ENCODE assay signal across 2 cellular contexts in the genomic region with DNA sequence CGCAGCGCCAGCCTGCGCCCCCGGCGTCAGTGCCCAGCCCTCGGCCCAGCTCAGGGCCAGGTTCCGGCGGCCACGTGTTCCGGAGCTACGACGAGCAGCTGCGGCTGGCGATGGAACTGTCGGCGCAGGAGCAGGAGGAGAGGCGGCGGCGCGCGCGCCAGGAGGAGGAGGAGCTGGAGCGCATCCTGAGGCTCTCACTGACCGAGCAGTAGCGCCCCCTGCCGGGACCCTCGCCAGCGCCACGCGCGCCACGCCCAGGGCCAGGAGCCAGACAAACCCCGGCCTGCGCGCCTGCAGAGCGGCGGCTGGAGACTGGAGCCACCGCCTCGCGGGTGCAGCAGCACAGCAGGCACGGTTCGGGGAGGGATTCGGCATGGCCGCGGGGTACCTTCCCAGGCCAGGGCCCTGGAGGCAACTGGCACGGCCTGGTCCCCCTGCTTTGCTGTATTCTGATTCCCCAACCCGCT.
A peak's percentile ranks its signal among the peaks of the same experiment; 100 is the strongest.
TF ChIP-seq lines count a peak whose summit lies in the region.

No MANE protein-coding gene starts in this region.

TF ChIP-seq in A549, 52 proteins besides CTCF, POLR2A, EP300 and RAD21:
- TF ChIP-seq EHMT2 (IDR thresholded peaks at IDR 0.05; ENCODE audit: low read depth): no peak
- TF ChIP-seq, protein P1, sequence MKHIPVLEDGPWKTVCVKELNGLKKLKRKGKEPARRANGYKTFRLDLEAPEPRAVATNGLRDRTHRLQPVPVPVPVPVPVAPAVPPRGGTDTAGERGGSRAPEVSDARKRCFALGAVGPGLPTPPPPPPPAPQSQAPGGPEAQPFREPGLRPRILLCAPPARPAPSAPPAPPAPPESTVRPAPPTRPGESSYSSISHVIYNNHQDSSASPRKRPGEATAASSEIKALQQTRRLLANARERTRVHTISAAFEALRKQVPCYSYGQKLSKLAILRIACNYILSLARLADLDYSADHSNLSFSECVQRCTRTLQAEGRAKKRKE (CRISPR knock-in tag; IDR thresholded peaks at IDR 0.05; ENCODE audit: low read depth): 0 out of 2 replicates have a peak, but pooled peaks have one; percentile 15
- TF ChIP-seq MAZ (IDR thresholded peaks at IDR 0.05; ENCODE audit: borderline replicate concordance, low read depth, low read length): 0 out of 2 replicates have a peak, but pooled peaks have one; percentile 51
- no peak for TF ChIP-seq JUNB (IDR thresholded peaks at IDR 0.05)
- no peak for TF ChIP-seq KDM5A (IDR thresholded peaks at IDR 0.05)
- TF ChIP-seq SMC3 (IDR thresholded peaks at IDR 0.05): peak; percentile 74
- TF ChIP-seq FOXS1 (CRISPR knock-in tag; IDR thresholded peaks at IDR 0.05): peak; percentile 42; the same call in 1 of the 2 replicates
- TF ChIP-seq ZC3H11A (IDR thresholded peaks at IDR 0.05): no peak
- TF ChIP-seq JUN (IDR thresholded peaks at IDR 0.05): 0 out of 5 replicates have a peak, but pooled peaks of 1 of the 2 experiments have one; percentile 25
- peak; percentile 97 for TF ChIP-seq E2F6 (IDR thresholded peaks at IDR 0.05; ENCODE audit: borderline replicate concordance, low read depth)
- peak; percentile 85 for TF ChIP-seq MYC (IDR thresholded peaks at IDR 0.05; ENCODE audit: borderline replicate concordance, low read length)
- no peak for TF ChIP-seq NFE2L2 (conservative IDR thresholded peaks at IDR 0.05; ENCODE audit: low read length)
- 0 out of 2 replicates have a peak, but pooled peaks have one; percentile 65 for TF ChIP-seq HOXB5 (CRISPR knock-in tag; IDR thresholded peaks at IDR 0.05)
- TF ChIP-seq, protein P2, sequence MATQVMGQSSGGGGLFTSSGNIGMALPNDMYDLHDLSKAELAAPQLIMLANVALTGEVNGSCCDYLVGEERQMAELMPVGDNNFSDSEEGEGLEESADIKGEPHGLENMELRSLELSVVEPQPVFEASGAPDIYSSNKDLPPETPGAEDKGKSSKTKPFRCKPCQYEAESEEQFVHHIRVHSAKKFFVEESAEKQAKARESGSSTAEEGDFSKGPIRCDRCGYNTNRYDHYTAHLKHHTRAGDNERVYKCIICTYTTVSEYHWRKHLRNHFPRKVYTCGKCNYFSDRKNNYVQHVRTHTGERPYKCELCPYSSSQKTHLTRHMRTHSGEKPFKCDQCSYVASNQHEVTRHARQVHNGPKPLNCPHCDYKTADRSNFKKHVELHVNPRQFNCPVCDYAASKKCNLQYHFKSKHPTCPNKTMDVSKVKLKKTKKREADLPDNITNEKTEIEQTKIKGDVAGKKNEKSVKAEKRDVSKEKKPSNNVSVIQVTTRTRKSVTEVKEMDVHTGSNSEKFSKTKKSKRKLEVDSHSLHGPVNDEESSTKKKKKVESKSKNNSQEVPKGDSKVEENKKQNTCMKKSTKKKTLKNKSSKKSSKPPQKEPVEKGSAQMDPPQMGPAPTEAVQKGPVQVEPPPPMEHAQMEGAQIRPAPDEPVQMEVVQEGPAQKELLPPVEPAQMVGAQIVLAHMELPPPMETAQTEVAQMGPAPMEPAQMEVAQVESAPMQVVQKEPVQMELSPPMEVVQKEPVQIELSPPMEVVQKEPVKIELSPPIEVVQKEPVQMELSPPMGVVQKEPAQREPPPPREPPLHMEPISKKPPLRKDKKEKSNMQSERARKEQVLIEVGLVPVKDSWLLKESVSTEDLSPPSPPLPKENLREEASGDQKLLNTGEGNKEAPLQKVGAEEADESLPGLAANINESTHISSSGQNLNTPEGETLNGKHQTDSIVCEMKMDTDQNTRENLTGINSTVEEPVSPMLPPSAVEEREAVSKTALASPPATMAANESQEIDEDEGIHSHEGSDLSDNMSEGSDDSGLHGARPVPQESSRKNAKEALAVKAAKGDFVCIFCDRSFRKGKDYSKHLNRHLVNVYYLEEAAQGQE (IDR thresholded peaks at IDR 0.05): no peak
- no peak for TF ChIP-seq EHF (CRISPR knock-in tag; IDR thresholded peaks at IDR 0.05)
- TF ChIP-seq MAX (IDR thresholded peaks at IDR 0.05): peak; percentile 99
- TF ChIP-seq NPAS2 (CRISPR knock-in tag; IDR thresholded peaks at IDR 0.05; ENCODE audit: borderline replicate concordance): 0 out of 2 replicates have a peak, but pooled peaks have one; percentile 36

TF ChIP-seq in endothelial cell of umbilical vein, 7 proteins besides CTCF, POLR2A, EP300 and RAD21:
- no peak for TF ChIP-seq EZH2 (IDR thresholded peaks at IDR 0.05; ENCODE audit: borderline replicate concordance, low read depth, low read length, severe bottlenecking)
- TF ChIP-seq MAX (IDR thresholded peaks at IDR 0.05; ENCODE audit: insufficient read depth, insufficient read length): peak; percentile 98
- TF ChIP-seq POLR2AphosphoS5 (IDR thresholded peaks at IDR 0.05; ENCODE audit: insufficient read depth, low read depth, low read length): peak; percentile 85
- TF ChIP-seq JUN (IDR thresholded peaks at IDR 0.05; ENCODE audit: borderline replicate concordance, insufficient read depth, insufficient read length, low read depth): no peak
- TF ChIP-seq MYC (IDR thresholded peaks at IDR 0.05; ENCODE audit: low read depth, low read length): peak; percentile 74
- no peak for TF ChIP-seq FOS (IDR thresholded peaks at IDR 0.05; ENCODE audit: borderline replicate concordance, insufficient read depth, low read length)
- TF ChIP-seq GATA2 (IDR thresholded peaks at IDR 0.05; ENCODE audit: insufficient read depth, insufficient read length, low read depth, low read length): no peak
